ENCODE assay signal across 2 cellular contexts in the genomic region with DNA sequence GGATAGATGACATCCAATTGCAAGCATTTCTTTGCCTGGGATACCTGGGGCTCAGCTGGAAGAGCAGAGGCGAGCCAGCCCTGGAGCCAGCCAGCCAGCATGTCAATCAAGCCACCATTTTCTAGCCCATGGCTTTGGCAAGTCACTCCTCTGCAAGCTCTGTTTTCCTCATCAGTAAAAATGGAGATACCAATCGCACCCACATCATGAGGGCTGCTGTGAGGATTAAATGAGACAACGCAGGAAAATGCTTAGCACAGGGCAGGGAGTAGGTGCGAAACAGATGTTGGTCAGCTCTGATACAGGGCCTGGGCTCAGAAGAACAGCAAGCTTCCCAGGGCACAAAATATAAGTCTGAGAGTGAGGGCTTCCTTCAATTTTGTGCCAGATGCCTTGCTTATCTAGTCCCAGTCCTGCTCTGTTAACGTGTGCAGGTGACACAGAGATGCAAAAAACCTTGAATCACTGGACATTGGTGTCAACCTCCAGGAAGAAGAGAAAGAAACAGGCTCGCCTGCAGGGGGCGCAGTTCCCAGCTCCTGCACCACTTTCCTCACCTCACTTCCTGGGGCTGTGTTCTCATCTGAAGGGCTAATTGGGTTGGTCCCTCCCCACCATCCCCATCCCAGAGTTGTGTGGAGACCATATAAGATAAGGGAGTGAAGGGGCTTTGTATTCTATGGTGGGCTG.
TF ChIP-seq lines count a peak whose summit lies in the region.

No MANE protein-coding gene starts in this region.

TF ChIP-seq in HCT116, 20 proteins besides CTCF, POLR2A, EP300 and RAD21:
- TF ChIP-seq, protein P1, sequence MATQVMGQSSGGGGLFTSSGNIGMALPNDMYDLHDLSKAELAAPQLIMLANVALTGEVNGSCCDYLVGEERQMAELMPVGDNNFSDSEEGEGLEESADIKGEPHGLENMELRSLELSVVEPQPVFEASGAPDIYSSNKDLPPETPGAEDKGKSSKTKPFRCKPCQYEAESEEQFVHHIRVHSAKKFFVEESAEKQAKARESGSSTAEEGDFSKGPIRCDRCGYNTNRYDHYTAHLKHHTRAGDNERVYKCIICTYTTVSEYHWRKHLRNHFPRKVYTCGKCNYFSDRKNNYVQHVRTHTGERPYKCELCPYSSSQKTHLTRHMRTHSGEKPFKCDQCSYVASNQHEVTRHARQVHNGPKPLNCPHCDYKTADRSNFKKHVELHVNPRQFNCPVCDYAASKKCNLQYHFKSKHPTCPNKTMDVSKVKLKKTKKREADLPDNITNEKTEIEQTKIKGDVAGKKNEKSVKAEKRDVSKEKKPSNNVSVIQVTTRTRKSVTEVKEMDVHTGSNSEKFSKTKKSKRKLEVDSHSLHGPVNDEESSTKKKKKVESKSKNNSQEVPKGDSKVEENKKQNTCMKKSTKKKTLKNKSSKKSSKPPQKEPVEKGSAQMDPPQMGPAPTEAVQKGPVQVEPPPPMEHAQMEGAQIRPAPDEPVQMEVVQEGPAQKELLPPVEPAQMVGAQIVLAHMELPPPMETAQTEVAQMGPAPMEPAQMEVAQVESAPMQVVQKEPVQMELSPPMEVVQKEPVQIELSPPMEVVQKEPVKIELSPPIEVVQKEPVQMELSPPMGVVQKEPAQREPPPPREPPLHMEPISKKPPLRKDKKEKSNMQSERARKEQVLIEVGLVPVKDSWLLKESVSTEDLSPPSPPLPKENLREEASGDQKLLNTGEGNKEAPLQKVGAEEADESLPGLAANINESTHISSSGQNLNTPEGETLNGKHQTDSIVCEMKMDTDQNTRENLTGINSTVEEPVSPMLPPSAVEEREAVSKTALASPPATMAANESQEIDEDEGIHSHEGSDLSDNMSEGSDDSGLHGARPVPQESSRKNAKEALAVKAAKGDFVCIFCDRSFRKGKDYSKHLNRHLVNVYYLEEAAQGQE (IDR thresholded peaks at IDR 0.05; ENCODE audit: low read depth) = no peak
- TF ChIP-seq SP1 (IDR thresholded peaks at IDR 0.05; ENCODE audit: low read depth) (no peak), CBX3 (IDR thresholded peaks at IDR 0.05; ENCODE audit: low read depth) (no peak), SRF (IDR thresholded peaks at IDR 0.05; ENCODE audit: low read depth) (no peak), FOSL1 (IDR thresholded peaks at IDR 0.05; ENCODE audit: low read depth) (no peak), TCF7L2 (IDR thresholded peaks at IDR 0.05; ENCODE audit: borderline replicate concordance, extremely low read depth, insufficient read depth, insufficient read length) (no peak), JUND (IDR thresholded peaks at IDR 0.05) (no peak), EGR1 (IDR thresholded peaks at IDR 0.05; ENCODE audit: low read depth) (no peak), YY1 (IDR thresholded peaks at IDR 0.05; ENCODE audit: extremely low read depth, insufficient replicate concordance, low read depth, low read length) (no peak), POLR2AphosphoS5 (IDR thresholded peaks at IDR 0.05; ENCODE audit: low read depth, low read length) (no peak), EZH2phosphoT487 (IDR thresholded peaks at IDR 0.05; ENCODE audit: borderline replicate concordance) (no peak), ZNF274 (IDR thresholded peaks at IDR 0.05; ENCODE audit: low read depth, low read length) (no peak), ELF1 (IDR thresholded peaks at IDR 0.05; ENCODE audit: borderline replicate concordance, low read depth) (no peak), SIN3A (IDR thresholded peaks at IDR 0.05; ENCODE audit: low read depth) (no peak), CEBPB (IDR thresholded peaks at IDR 0.05; ENCODE audit: low read depth) (no peak), EZH2 (IDR thresholded peaks at IDR 0.05) (no peak), ZFX (IDR thresholded peaks at IDR 0.05) (no peak)
- TF ChIP-seq, protein P2, sequence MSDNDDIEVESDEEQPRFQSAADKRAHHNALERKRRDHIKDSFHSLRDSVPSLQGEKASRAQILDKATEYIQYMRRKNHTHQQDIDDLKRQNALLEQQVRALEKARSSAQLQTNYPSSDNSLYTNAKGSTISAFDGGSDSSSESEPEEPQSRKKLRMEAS (IDR thresholded peaks at IDR 0.05) = no peak
- TF ChIP-seq, protein P3, sequence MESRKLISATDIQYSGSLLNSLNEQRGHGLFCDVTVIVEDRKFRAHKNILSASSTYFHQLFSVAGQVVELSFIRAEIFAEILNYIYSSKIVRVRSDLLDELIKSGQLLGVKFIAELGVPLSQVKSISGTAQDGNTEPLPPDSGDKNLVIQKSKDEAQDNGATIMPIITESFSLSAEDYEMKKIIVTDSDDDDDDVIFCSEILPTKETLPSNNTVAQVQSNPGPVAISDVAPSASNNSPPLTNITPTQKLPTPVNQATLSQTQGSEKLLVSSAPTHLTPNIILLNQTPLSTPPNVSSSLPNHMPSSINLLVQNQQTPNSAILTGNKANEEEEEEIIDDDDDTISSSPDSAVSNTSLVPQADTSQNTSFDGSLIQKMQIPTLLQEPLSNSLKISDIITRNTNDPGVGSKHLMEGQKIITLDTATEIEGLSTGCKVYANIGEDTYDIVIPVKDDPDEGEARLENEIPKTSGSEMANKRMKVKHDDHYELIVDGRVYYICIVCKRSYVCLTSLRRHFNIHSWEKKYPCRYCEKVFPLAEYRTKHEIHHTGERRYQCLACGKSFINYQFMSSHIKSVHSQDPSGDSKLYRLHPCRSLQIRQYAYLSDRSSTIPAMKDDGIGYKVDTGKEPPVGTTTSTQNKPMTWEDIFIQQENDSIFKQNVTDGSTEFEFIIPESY (IDR thresholded peaks at IDR 0.05; ENCODE audit: extremely low read depth, insufficient replicate concordance, low read length) = no peak
- TF ChIP-seq, protein P4, sequence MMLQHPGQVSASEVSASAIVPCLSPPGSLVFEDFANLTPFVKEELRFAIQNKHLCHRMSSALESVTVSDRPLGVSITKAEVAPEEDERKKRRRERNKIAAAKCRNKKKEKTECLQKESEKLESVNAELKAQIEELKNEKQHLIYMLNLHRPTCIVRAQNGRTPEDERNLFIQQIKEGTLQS (IDR thresholded peaks at IDR 0.05) = no peak

TF ChIP-seq in GM12878, 131 proteins besides CTCF, POLR2A, EP300 and RAD21 (continued from another document):
- TF ChIP-seq, protein P5, sequence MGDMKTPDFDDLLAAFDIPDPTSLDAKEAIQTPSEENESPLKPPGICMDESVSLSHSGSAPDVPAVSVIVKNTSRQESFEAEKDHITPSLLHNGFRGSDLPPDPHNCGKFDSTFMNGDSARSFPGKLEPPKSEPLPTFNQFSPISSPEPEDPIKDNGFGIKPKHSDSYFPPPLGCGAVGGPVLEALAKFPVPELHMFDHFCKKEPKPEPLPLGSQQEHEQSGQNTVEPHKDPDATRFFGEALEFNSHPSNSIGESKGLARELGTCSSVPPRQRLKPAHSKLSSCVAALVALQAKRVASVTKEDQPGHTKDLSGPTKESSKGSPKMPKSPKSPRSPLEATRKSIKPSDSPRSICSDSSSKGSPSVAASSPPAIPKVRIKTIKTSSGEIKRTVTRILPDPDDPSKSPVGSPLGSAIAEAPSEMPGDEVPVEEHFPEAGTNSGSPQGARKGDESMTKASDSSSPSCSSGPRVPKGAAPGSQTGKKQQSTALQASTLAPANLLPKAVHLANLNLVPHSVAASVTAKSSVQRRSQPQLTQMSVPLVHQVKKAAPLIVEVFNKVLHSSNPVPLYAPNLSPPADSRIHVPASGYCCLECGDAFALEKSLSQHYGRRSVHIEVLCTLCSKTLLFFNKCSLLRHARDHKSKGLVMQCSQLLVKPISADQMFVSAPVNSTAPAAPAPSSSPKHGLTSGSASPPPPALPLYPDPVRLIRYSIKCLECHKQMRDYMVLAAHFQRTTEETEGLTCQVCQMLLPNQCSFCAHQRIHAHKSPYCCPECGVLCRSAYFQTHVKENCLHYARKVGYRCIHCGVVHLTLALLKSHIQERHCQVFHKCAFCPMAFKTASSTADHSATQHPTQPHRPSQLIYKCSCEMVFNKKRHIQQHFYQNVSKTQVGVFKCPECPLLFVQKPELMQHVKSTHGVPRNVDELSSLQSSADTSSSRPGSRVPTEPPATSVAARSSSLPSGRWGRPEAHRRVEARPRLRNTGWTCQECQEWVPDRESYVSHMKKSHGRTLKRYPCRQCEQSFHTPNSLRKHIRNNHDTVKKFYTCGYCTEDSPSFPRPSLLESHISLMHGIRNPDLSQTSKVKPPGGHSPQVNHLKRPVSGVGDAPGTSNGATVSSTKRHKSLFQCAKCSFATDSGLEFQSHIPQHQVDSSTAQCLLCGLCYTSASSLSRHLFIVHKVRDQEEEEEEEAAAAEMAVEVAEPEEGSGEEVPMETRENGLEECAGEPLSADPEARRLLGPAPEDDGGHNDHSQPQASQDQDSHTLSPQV (IDR thresholded peaks at IDR 0.05) = no peak
- TF ChIP-seq FOXK2 (IDR thresholded peaks at IDR 0.05) = no peak
- TF ChIP-seq, protein P6, sequence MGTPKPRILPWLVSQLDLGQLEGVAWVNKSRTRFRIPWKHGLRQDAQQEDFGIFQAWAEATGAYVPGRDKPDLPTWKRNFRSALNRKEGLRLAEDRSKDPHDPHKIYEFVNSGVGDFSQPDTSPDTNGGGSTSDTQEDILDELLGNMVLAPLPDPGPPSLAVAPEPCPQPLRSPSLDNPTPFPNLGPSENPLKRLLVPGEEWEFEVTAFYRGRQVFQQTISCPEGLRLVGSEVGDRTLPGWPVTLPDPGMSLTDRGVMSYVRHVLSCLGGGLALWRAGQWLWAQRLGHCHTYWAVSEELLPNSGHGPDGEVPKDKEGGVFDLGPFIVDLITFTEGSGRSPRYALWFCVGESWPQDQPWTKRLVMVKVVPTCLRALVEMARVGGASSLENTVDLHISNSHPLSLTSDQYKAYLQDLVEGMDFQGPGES (IDR thresholded peaks at IDR 0.05) = no peak
- TF ChIP-seq, protein P7, sequence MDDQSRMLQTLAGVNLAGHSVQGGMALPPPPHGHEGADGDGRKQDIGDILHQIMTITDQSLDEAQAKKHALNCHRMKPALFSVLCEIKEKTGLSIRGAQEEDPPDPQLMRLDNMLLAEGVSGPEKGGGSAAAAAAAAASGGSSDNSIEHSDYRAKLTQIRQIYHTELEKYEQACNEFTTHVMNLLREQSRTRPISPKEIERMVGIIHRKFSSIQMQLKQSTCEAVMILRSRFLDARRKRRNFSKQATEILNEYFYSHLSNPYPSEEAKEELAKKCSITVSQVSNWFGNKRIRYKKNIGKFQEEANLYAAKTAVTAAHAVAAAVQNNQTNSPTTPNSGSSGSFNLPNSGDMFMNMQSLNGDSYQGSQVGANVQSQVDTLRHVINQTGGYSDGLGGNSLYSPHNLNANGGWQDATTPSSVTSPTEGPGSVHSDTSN (IDR thresholded peaks at IDR 0.05; ENCODE audit: insufficient replicate concordance, low read depth, low read length) = no peak
